In genomic region chr2:39607538-39608211, GRCh38 we compare ENCODE assay signal across 17 cellular contexts. TPM values are rescaled to one million over a fixed set of nuclear protein-coding genes. Genes with fewer than 3 reads are reported as not detected.
"Had no signal": no experiment of that assay in that cellular context is flagged by ENCODE, and none has a peak within 500 bp of the region (broad histone marks: within the 10 kb centered on the region; RNA-seq: fewer than 3 reads in every experiment).

No MANE protein-coding gene starts in this region.

- H3K27ac ChIP-seq: esophagus squamous epithelium, transverse colon had no signal

- H3K4me1 ChIP-seq: esophagus squamous epithelium had no signal

- H3K27ac Mint-ChIP-seq: activated CD8-positive, alpha-beta T cell treated with anti-CD3 and anti-CD28 coated beads, Interleukin-2, amount 10 ng/mL, durations not matched to agents 7 days and 5 days; activated naive CD4-positive, alpha-beta T cell treated with anti-CD3 and anti-CD28 coated beads, Interleukin-2, amount 10 ng/mL, durations not matched to agents 7 days and 5 days; activated T-helper 17 cell treated with anti-CD3 and anti-CD28 coated beads, Interleukin-2, amount 50 U/mL, for 72 hours; stimulated activated naive B cell treated with anti-CD40 and anti-IgM and Interleukin-4, amounts not matched to agents 10 μg/mL and 1 μg/mL and 100 μg/mL, for 72 hours; T-helper 1 cell treated with Interleukin-12 subunit alpha and Interleukin-12 subunit beta and Interleukin-4 antibody, amounts not matched to agents 30 μg/mL and 1 μg/mL, for 36 hours; WTC11 had no signal

- H3K9me3 Mint-ChIP-seq: activated naive CD4-positive, alpha-beta T cell treated with anti-CD3 and anti-CD28 coated beads, Interleukin-2, amount 10 ng/mL, durations not matched to agents 7 days and 5 days; activated T-helper 17 cell treated with anti-CD3 and anti-CD28 coated beads, Interleukin-2, amount 50 U/mL, for 72 hours; brain; stimulated activated naive B cell treated with anti-CD40 and anti-IgM and Interleukin-4, amounts not matched to agents 10 μg/mL and 1 μg/mL and 100 μg/mL, for 72 hours; T-helper 1 cell treated with Interleukin-12 subunit alpha and Interleukin-12 subunit beta and Interleukin-4 antibody, amounts not matched to agents 30 μg/mL and 1 μg/mL, for 36 hours; WTC11 had no signal

- ATAC-seq: activated CD8-positive, alpha-beta T cell treated with anti-CD3 and anti-CD28 coated beads, Interleukin-2, amount 10 ng/mL, durations not matched to agents 7 days and 5 days; activated T-helper 17 cell treated with anti-CD3 and anti-CD28 coated beads, Interleukin-2, amount 50 U/mL, for 72 hours; SK-N-SH treated with all-trans-retinoic acid at 6 μM for 48 hours; stimulated activated naive B cell treated with anti-CD40 and anti-IgM and Interleukin-4, amounts not matched to agents 10 μg/mL and 1 μg/mL and 100 μg/mL, for 72 hours; WTC11 had no signal

- DNase-seq: activated CD4-positive, alpha-beta T cell treated with anti-CD3 and anti-CD28 coated beads for 48 hours; activated CD8-positive, alpha-beta memory T cell treated with anti-CD3 and anti-CD28 coated beads, Interleukin-2, amount 50 U/mL, for 48 hours; activated CD8-positive, alpha-beta T cell treated with anti-CD3 and anti-CD28 coated beads, Interleukin-2, amount 10 ng/mL, durations not matched to agents 7 days and 5 days; activated naive CD4-positive, alpha-beta T cell treated with anti-CD3 and anti-CD28 coated beads, Interleukin-2, amount 10 ng/mL, durations not matched to agents 7 days and 5 days; cerebellar nuclear complex; dermis blood vessel endothelial cell; esophagus squamous epithelium; foreskin fibroblast; glutamatergic neuron; stimulated activated CD4-positive, alpha-beta T cell treated with anti-CD3 and anti-CD28 coated beads, Interleukin-2, amount 100 ng/mL, for 24 hours; stimulated activated naive B cell treated with anti-CD40 and anti-IgM and Interleukin-4, amounts not matched to agents 10 μg/mL and 1 μg/mL and 100 μg/mL, for 72 hours; transverse colon had no signal

- H3K36me3 Mint-ChIP-seq: activated naive CD4-positive, alpha-beta T cell treated with anti-CD3 and anti-CD28 coated beads, Interleukin-2, amount 10 ng/mL, durations not matched to agents 7 days and 5 days; brain; stimulated activated naive B cell treated with anti-CD40 and anti-IgM and Interleukin-4, amounts not matched to agents 10 μg/mL and 1 μg/mL and 100 μg/mL, for 72 hours; WTC11 had no signal

- H3K36me3 ChIP-seq: esophagus squamous epithelium, transverse colon had no signal

- H3K27me3 Mint-ChIP-seq: brain; stimulated activated naive B cell treated with anti-CD40 and anti-IgM and Interleukin-4, amounts not matched to agents 10 μg/mL and 1 μg/mL and 100 μg/mL, for 72 hours had no signal

- H3K4me3 Mint-ChIP-seq: activated CD8-positive, alpha-beta T cell treated with anti-CD3 and anti-CD28 coated beads, Interleukin-2, amount 10 ng/mL, durations not matched to agents 7 days and 5 days; activated naive CD4-positive, alpha-beta T cell treated with anti-CD3 and anti-CD28 coated beads, Interleukin-2, amount 10 ng/mL, durations not matched to agents 7 days and 5 days; activated T-helper 17 cell treated with anti-CD3 and anti-CD28 coated beads, Interleukin-2, amount 50 U/mL, for 72 hours; stimulated activated naive B cell treated with anti-CD40 and anti-IgM and Interleukin-4, amounts not matched to agents 10 μg/mL and 1 μg/mL and 100 μg/mL, for 72 hours; T-helper 1 cell treated with Interleukin-12 subunit alpha and Interleukin-12 subunit beta and Interleukin-4 antibody, amounts not matched to agents 30 μg/mL and 1 μg/mL, for 36 hours; WTC11 had no signal

- H3K9me3 ChIP-seq: esophagus squamous epithelium, transverse colon had no signal

- H3K4me1 Mint-ChIP-seq: activated naive CD4-positive, alpha-beta T cell treated with anti-CD3 and anti-CD28 coated beads, Interleukin-2, amount 10 ng/mL, durations not matched to agents 7 days and 5 days; activated T-helper 17 cell treated with anti-CD3 and anti-CD28 coated beads, Interleukin-2, amount 50 U/mL, for 72 hours; stimulated activated naive B cell treated with anti-CD40 and anti-IgM and Interleukin-4, amounts not matched to agents 10 μg/mL and 1 μg/mL and 100 μg/mL, for 72 hours had no signal

- H3K4me3 ChIP-seq: esophagus squamous epithelium, transverse colon had no signal

- H3K27me3 ChIP-seq: transverse colon had no signal

RNA-seq across cellular contexts. Expression of gene TMEM178A, which starts 58.0 kb away (rescaled TPM):
- total RNA-seq: activated CD8-positive, alpha-beta T cell treated with anti-CD3 and anti-CD28 coated beads, Interleukin-2, amount 10 ng/mL, durations not matched to agents 7 days and 5 days; dermis blood vessel endothelial cell had no signal
